ENCODE assay signal across 19 cellular contexts in the genomic region with DNA sequence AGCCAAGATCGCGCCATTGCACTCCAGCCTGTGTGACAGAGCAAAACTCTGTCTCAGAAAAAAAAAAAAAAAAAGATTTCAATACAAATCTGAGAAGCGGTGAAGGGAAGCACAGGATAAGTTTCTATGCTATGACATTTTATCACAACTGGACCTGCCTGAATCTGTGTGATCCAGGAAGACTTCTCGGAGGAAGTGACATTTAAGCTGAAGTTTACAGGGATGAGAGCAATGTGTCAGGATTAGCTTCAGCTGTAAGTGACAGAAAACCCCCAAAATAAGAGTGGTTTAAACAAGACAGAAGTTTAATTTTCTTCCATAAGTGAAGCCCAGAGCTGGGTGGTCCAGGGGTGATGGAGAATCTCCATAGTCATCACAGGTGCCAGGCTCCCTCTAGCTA. TPM values are rescaled to one million over a fixed set of nuclear protein-coding genes. Genes with fewer than 3 reads are reported as not detected.
DNase-seq lines count a peak whose midpoint lies in the region; ATAC-seq, FAIRE-seq and TF ChIP-seq lines count a peak whose summit lies in the region.
"Had no signal": no experiment of that assay in that cellular context is flagged by ENCODE, and none has a peak within 500 bp of the region (broad histone marks: within the 10 kb centered on the region; RNA-seq: fewer than 3 reads in every experiment).

No MANE protein-coding gene starts in this region.

- no peaks in the 10 kb centered on the region for H3K9me3 Mint-ChIP-seq in nephron
- H3K9me3 Mint-ChIP-seq in natural killer cell = no peaks in the 10 kb centered on the region
- H3K9me3 Mint-ChIP-seq: CD4-positive, alpha-beta memory T cell; HFFc6 had no signal

- in situ Hi-C loops in K562 (cut with MboI) = loop anchor here (5.0 kb wide), 1 partner anchor 346 kb away; no protein-coding TSS in a partner anchor

- FAIRE-seq in K562 (lab: Jason Lieb, UNC) = no peak
- no peak for FAIRE-seq in GM19239 (lab: Jason Lieb, UNC)
- FAIRE-seq: GM12891, GM18507, H54 had no signal

- WGBS in K562 (ENCODE audit: insufficient coverage, low coverage, missing lambda C conversion rate) = 64% methylated on average over 4 of the region's 4 CpGs
- 91 to 97% methylated on average over 4 of the region's 4 CpGs for WGBS in sigmoid colon, 2 donors

- POLR2A ChIA-PET in K562 (lab: Yijun Ruan, JAX) = interaction anchor here (0.6 to 1.3 kb wide), 6 partner anchors 8 to 362 kb away, joined by 3 to 4 read pairs (median 3); no protein-coding TSS in a partner anchor

- H3K4me1 Mint-ChIP-seq in nephron (peaks cover 75% of the 10 kb centered on the region), natural killer cell (peaks cover 14 to 25% of the 10 kb centered on the region in 2 donors)

- CTCF ChIA-PET in K562 (lab: Yijun Ruan, JAX; ENCODE audit: low intra/inter-chr PET ratio) = no interaction called here

- DNase-seq in K562 (ENCODE audit: extremely low read depth in 1 of 4, low spot score in 3 of 4) (no peak), sigmoid colon (peak; percentile 8), GM19239 (ENCODE audit: insufficient read length, low spot score) (no peak), anterior cingulate cortex (lab: John Stamatoyannopoulos, UW) (no peak), natural killer cell (no peak)
- DNase-seq: C1 segment of cervical spinal cord; Calu3; CD4-positive, alpha-beta memory T cell; COR-L47; DMS53; DMS79 treated with DMSO at 0.1 percent for 48 hours; GF-D8; GOT3; HFFc6 had no signal

- H3K27me3 ChIP-seq in K562 (ENCODE audit: control insufficient read depth in 2 of 2, insufficient read depth in 2 of 2, low read length in 2 of 2) (no peaks in the 10 kb centered on the region; a peak in 1 of 5 replicates), sigmoid colon (no peaks in the 10 kb centered on the region)

- intact Hi-C loops in K562 (cut with micrococcal nuclease) (no loop called here), sigmoid colon (cut with DNase I) (no loop called here), natural killer cell (cut with micrococcal nuclease) (no loop called here)

- H3K36me3 ChIP-seq in K562 (ENCODE audit: control insufficient read depth, insufficient read depth, low read length) (no peaks in the 10 kb centered on the region), sigmoid colon (no peaks in the 10 kb centered on the region)
- H3K36me3 ChIP-seq: HAP-1 had no signal

- TF ChIP-seq POLR2A in K562 (conservative IDR thresholded peaks at IDR 0.05) (no peak), sigmoid colon (IDR thresholded peaks at IDR 0.05) (no peak)

- no peaks in the 10 kb centered on the region for H3K79me2 ChIP-seq in K562 (ENCODE audit: control insufficient read depth, insufficient read depth, low read length)

- H3K4me1 ChIP-seq in K562 (replicated peaks in 1 of 2; ENCODE audit: control insufficient read depth in 2 of 2, insufficient read depth in 2 of 2, low read length in 2 of 2) (peaks cover 36 to 37% of the 10 kb centered on the region in 2 experiments), sigmoid colon (no peaks in the 10 kb centered on the region)
- H3K4me1 ChIP-seq: HAP-1 had no signal

- peak overlapping the region; percentile 68 to 87 (median 75) for H3K27ac Mint-ChIP-seq in nephron
- no peak overlapping the region for H3K27ac Mint-ChIP-seq in natural killer cell
- H3K27ac Mint-ChIP-seq: HFFc6 had no signal

- no peaks in the 10 kb centered on the region for H4K20me1 ChIP-seq in K562 (replicated peaks; ENCODE audit: control insufficient read depth, insufficient read depth, low read length)

- H3K4me3 ChIP-seq in K562 (no peak overlapping the region), sigmoid colon (no peak overlapping the region)
- H3K4me3 ChIP-seq: HAP-1 had no signal

- H3K27ac ChIP-seq in K562 (ENCODE audit: extremely low read depth, low read depth, low read length) (no peak overlapping the region), sigmoid colon (no peak overlapping the region)

- no peak overlapping the region for H3K4me3 Mint-ChIP-seq in nephron
- no peak overlapping the region for H3K4me3 Mint-ChIP-seq in natural killer cell
- H3K4me3 Mint-ChIP-seq: CD4-positive, alpha-beta memory T cell; HFFc6 had no signal

- no peak overlapping the region for H3K4me2 ChIP-seq in K562 (ENCODE audit: insufficient read depth, low read length)

- no peak for TF ChIP-seq EP300 in K562 (IDR thresholded peaks at IDR 0.05; ENCODE audit: low read length)
- no peak for TF ChIP-seq EP300 in sigmoid colon (IDR thresholded peaks at IDR 0.05)

- H3K9me1 ChIP-seq in K562 (ENCODE audit: control insufficient read depth, insufficient read depth, low read length) = peaks cover 5% of the 10 kb centered on the region

- TF ChIP-seq CTCF in K562 (IDR thresholded peaks at IDR 0.05 in 2 of 3, conservative IDR thresholded peaks at IDR 0.05 in 1 of 3; ENCODE audit: insufficient read depth in 2 of 3, low read depth in 1 of 3, low read length in 3 of 3) = no peak
- TF ChIP-seq CTCF in nephron (IDR thresholded peaks at IDR 0.05; ENCODE audit: unreplicated experiment in 3 of 3) = no peak
- TF ChIP-seq CTCF in sigmoid colon (IDR thresholded peaks at IDR 0.05) = no peak
- TF ChIP-seq CTCF in natural killer cell (IDR thresholded peaks at IDR 0.05) = no peak

- H2AFZ ChIP-seq in K562 (ENCODE audit: low read depth, low read length) = no peak overlapping the region

- H3K36me3 Mint-ChIP-seq in nephron (ENCODE audit: low read depth) (no peaks in the 10 kb centered on the region), natural killer cell (no peaks in the 10 kb centered on the region)
- H3K36me3 Mint-ChIP-seq: CD4-positive, alpha-beta memory T cell had no signal

- no peak for TF ChIP-seq RAD21 in K562 (CRISPR knock-in tag; conservative IDR thresholded peaks at IDR 0.05 in 1 of 2, IDR thresholded peaks at IDR 0.05 in 1 of 2)

- ATAC-seq in K562 = no peak
- ATAC-seq in natural killer cell = no peak

- H3K27me3 Mint-ChIP-seq in nephron (ENCODE audit: low read depth) (no peaks in the 10 kb centered on the region), natural killer cell (ENCODE audit: low read depth in 2 of 2) (peaks cover 11 to 18% of the 10 kb centered on the region in 2 donors)

- H3K9me3 ChIP-seq in K562 (replicated peaks; ENCODE audit: control insufficient read depth, insufficient read depth, low read depth, low read length) (no peaks in the 10 kb centered on the region), sigmoid colon (no peaks in the 10 kb centered on the region)
- H3K9me3 ChIP-seq: HAP-1 had no signal

- H3K9ac ChIP-seq in K562 (ENCODE audit: insufficient read depth in 1 of 2, low read depth in 2 of 2, low read length in 2 of 2) = no peak overlapping the region

- BruUV-seq in K562 (replicated peaks; lab: Mats Ljungman, UMichigan) = no TSS peak

TF ChIP-seq in K562, 482 proteins besides CTCF, POLR2A, EP300 and RAD21:
- TF ChIP-seq SRSF3 (IDR thresholded peaks at IDR 0.05; ENCODE audit: insufficient read depth, low read length) (no peak), ZFP36 (IDR thresholded peaks at IDR 0.05; ENCODE audit: low read depth, low read length, partially characterized antibody) (peak; percentile 94), FOXP1 (CRISPR knock-in tag; IDR thresholded peaks at IDR 0.05) (no peak)

RNA-seq across cellular contexts. Expression of a gene that starts 33.4 kb away (rescaled TPM):
- total RNA-seq in K562 (2011; cell fraction: chromatin; rRNA removed; ENCODE audit: low replicate concordance) = 30.9 and 95.8 TPM in 2 replicates
- 81.3 and 96.7 TPM in 2 replicates for total RNA-seq in K562 (2011; cell fraction: nucleolus; rRNA removed)
- 48.8 and 57.7 TPM in 2 replicates for total RNA-seq in K562 (2011; cell fraction: nucleoplasm; rRNA removed)
- total RNA-seq in K562 (2014; rRNA removed) = 130 and 161 TPM in 2 replicates
- total RNA-seq in K562 (2014; rRNA removed; fragmentation: Illumina TruSeq; extraction: Trizol) = 63.9 and 87.5 TPM in 2 replicates
- 115 and 119 TPM in 2 replicates for total RNA-seq in K562 (2015; rRNA removed; fragmentation: Illumina TruSeq; extraction: Trizol)
- total RNA-seq in K562 (2021) = 102 and 104 TPM in 2 replicates
- polyA plus RNA-seq in K562 (2011; rRNA removed) = 104 and 112 TPM in 2 replicates
- 155 and 252 TPM in 2 replicates for polyA plus RNA-seq in K562 (2011; cell fraction: cytosol; rRNA removed)
- 54.3 and 56.2 TPM in 2 replicates for polyA plus RNA-seq in K562 (2011; cell fraction: nucleus; rRNA removed)
- 113 and 127 TPM in 2 replicates for polyA plus RNA-seq in K562 (2012)
- 159 and 185 TPM in 2 replicates for polyA plus RNA-seq in K562 (2014; fragmentation: Illumina TruSeq; extraction: Trizol)
- polyA plus RNA-seq in K562 (2014; fragmentation: Nextera tagmentation; extraction: Ambion mirVana) = 100 to 1,000 TPM; 204 to 243 TPM
- polyA plus RNA-seq in K562 (2014; rRNA removed) = 125 and 133 TPM in 2 replicates
- polyA minus RNA-seq in K562 (2011; rRNA and poly(A)+ RNA removed) = 78.1 and 100 TPM in 2 replicates
- 41.0 and 52.2 TPM in 2 replicates for polyA minus RNA-seq in K562 (2011; cell fraction: cytosol; rRNA and poly(A)+ RNA removed)
- 41.9 and 47.8 TPM in 2 replicates for polyA minus RNA-seq in K562 (2011; cell fraction: nucleus; rRNA and poly(A)+ RNA removed)
- 10 to 100 TPM; 28.8 to 43.9 (median 34.1) TPM for total RNA-seq in sigmoid colon
- 10 to 100 TPM; 72.1 to 93.2 (median 90.2) TPM for polyA plus RNA-seq in sigmoid colon
- 10 to 100 TPM; 29.0 to 39.8 (median 33.1) TPM for total RNA-seq in natural killer cell

RNA-seq across cellular contexts. Expression of a gene that starts 49.0 kb away (rescaled TPM):
- 511 and 945 TPM in 2 replicates for total RNA-seq in K562 (2011; cell fraction: chromatin; rRNA removed; ENCODE audit: low replicate concordance)
- 536 and 553 TPM in 2 replicates for total RNA-seq in K562 (2011; cell fraction: nucleolus; rRNA removed)
- 559 and 592 TPM in 2 replicates for total RNA-seq in K562 (2011; cell fraction: nucleoplasm; rRNA removed)
- total RNA-seq in K562 (2014; rRNA removed) = 124 and 144 TPM in 2 replicates
- total RNA-seq in K562 (2014; rRNA removed; fragmentation: Illumina TruSeq; extraction: Trizol) = 66.5 and 70.7 TPM in 2 replicates
- 25.8 and 27.0 TPM in 2 replicates for total RNA-seq in K562 (2015; rRNA removed; fragmentation: Illumina TruSeq; extraction: Trizol)
- 131 and 159 TPM in 2 replicates for total RNA-seq in K562 (2021)
- polyA plus RNA-seq in K562 (2011; rRNA removed) = 271 and 467 TPM in 2 replicates
- 222 and 346 TPM in 2 replicates for polyA plus RNA-seq in K562 (2011; cell fraction: cytosol; rRNA removed)
- polyA plus RNA-seq in K562 (2011; cell fraction: nucleus; rRNA removed) = 1,880 and 1,961 TPM in 2 replicates
- 112 and 555 TPM in 2 replicates for polyA plus RNA-seq in K562 (2012)
- polyA plus RNA-seq in K562 (2014; fragmentation: Illumina TruSeq; extraction: Trizol) = 134 and 172 TPM in 2 replicates
- 10 to 100 TPM; 14.0 to 16.0 TPM for polyA plus RNA-seq in K562 (2014; fragmentation: Nextera tagmentation; extraction: Ambion mirVana)
- polyA plus RNA-seq in K562 (2014; rRNA removed) = 179 and 182 TPM in 2 replicates
- polyA minus RNA-seq in K562 (2011; rRNA and poly(A)+ RNA removed) = 359 and 374 TPM in 2 replicates
- 79.8 and 123 TPM in 2 replicates for polyA minus RNA-seq in K562 (2011; cell fraction: cytosol; rRNA and poly(A)+ RNA removed)
- polyA minus RNA-seq in K562 (2011; cell fraction: nucleus; rRNA and poly(A)+ RNA removed) = 310 and 397 TPM in 2 replicates
- 10 to 100 TPM; 20.9 to 60.9 (median 28.5) TPM for total RNA-seq in sigmoid colon
- 100 to 1,000 TPM in 1 of 3 donors, 10 to 100 TPM in 2; 11.1 to 111 (median 34.8) TPM for polyA plus RNA-seq in sigmoid colon
- 10 to 100 TPM in 1 of 3 donors, 1 to 10 TPM in 2; 3.6 to 27.5 (median 3.7) TPM for total RNA-seq in natural killer cell
- polyA plus RNA-seq: CD4-positive, alpha-beta memory T cell had no signal

Comparison
In these comparisons a context has a peak if more than half of its experiments do, and no peak if none do; other contexts are left out.
1. H3K27ac Mint-ChIP-seq: peak in nephron (3 of 3); none in natural killer cell (0 of 2).